In the genomic region with DNA sequence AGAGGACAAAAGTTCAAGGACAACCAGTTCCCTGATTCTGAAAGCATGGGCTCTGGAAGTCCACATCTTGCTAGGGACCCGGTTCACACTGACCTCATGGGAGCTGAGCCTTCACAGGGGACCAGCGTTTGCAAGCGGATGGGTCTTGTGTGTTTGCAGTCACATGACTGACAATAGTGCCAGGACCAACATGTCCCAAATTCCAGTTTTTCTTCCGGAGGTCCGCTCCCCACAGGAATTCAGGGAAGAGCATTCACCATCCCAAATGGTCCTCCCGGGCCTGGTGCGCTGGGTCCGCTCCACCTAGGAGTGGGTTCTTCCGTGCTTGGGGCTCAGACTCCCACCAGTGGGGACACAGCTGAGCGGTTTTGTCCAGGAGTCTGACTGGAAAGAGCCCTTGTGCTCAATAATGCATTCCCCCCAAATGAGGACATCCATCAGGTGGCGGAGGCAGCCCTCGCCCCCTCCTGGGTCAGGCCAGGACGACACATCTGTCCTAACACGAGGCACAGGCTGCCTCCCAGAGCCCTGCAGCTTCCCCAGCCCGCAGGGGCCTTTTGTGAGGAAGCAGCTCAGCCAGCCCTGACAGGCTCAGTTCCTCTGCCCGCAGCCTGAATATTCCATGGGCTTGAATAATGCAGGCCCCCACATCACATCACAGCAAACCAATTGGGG, we compare ENCODE assay signal across 22 cellular contexts.
DNase-seq lines count a peak whose midpoint lies in the region; ATAC-seq, FAIRE-seq and TF ChIP-seq lines count a peak whose summit lies in the region.
"Had no signal": no experiment of that assay in that cellular context is flagged by ENCODE, and none has a peak within 500 bp of the region (broad histone marks: within the 10 kb centered on the region; RNA-seq: fewer than 3 reads in every experiment).

No MANE protein-coding gene starts in this region.

- CTCF ChIA-PET in HepG2 (lab: Yijun Ruan, JAX; ENCODE audit: low intra/inter-chr PET ratio, low total read pairs) = no interaction called here
- CTCF ChIA-PET in H1 (lab: Charles Lee; ENCODE audit: partially characterized antibody) = interaction anchor here (0.8 to 4.2 kb wide), 12 partner anchors 9 to 175 kb away, joined by 3 to 26 read pairs (median 4); no protein-coding TSS in a partner anchor

- H3K27me3 ChIP-seq in HepG2 (ENCODE audit: control insufficient read depth in 1 of 2, insufficient read depth in 2 of 2, low read length in 2 of 2) (0 out of 5 replicates have a peak, but pooled peaks cover 0 to 6% of the 10 kb centered on the region in 2 experiments), right lobe of liver (no peaks in the 10 kb centered on the region), H1 (replicated peaks in 1 of 4; ENCODE audit: control insufficient read depth in 3 of 4, extremely low read depth in 1 of 4, insufficient read depth in 3 of 4, low read length in 3 of 4) (no peaks in the 10 kb centered on the region; a peak in 1 of 7 replicates), neural progenitor cell (no peaks in the 10 kb centered on the region), upper lobe of right lung (no peaks in the 10 kb centered on the region)
- H3K27me3 ChIP-seq: Peyer's patch had no signal

- H3K27me3 Mint-ChIP-seq in neural progenitor cell (ENCODE audit: insufficient read depth, low read depth) = peaks cover 8% of the 10 kb centered on the region
- H3K27me3 Mint-ChIP-seq: CD4-positive, alpha-beta T cell had no signal

- H3K4me2 ChIP-seq in HepG2 (ENCODE audit: low read depth, low read length) = no peak overlapping the region
- no peak overlapping the region for H3K4me2 ChIP-seq in H1 (ENCODE audit: insufficient read depth in 1 of 2, low read depth in 2 of 2, low read length in 2 of 2)
- no peak overlapping the region for H3K4me2 ChIP-seq in neural progenitor cell

- H3K4ac ChIP-seq in H1 (replicated peaks; ENCODE audit: insufficient read length, low read depth, low read length) = no peak overlapping the region

- WGBS in HepG2 (ENCODE audit: low lambda C conversion rate) = 44% methylated on average over 4 of the region's 16 CpGs
- WGBS in right lobe of liver (ENCODE audit: insufficient coverage, low coverage, low lambda C conversion rate, missing lambda C conversion rate) = no CpG with 5 or more reads among the region's 16 CpGs
- WGBS in H1 (ENCODE audit: extremely low coverage in 1 of 2, insufficient coverage in 1 of 2, insufficient read length in 1 of 2, insufficient replicate concordance in 2 of 2, low coverage in 1 of 2, low lambda C conversion rate in 2 of 2, missing lambda C conversion rate in 1 of 2), 2 experiments = 75% methylated on average over 16 of the region's 16 CpGs; no CpG with 5 or more reads in 1 of the 2 experiments

- H2BK15ac ChIP-seq in H1 (ENCODE audit: low read length) = peak overlapping the region; percentile 81; the same call in 1 of the 2 replicates

- H3K4me1 ChIP-seq in HepG2 (ENCODE audit: insufficient read depth, low read length) (no peaks in the 10 kb centered on the region), right lobe of liver (no peaks in the 10 kb centered on the region), H1 (replicated peaks in 1 of 4; ENCODE audit: control insufficient read depth in 3 of 4, insufficient read depth in 4 of 4, low read length in 3 of 4) (peaks cover 0 to 6% (median 2%) of the 10 kb centered on the region in 4 experiments; a peak in 4 of 7 replicates), neural progenitor cell (peaks cover 4% of the 10 kb centered on the region), upper lobe of right lung (no peaks in the 10 kb centered on the region)
- H3K4me1 ChIP-seq: BE2C, Peyer's patch had no signal

- no peak overlapping the region for H2AK5ac ChIP-seq in H1 (ENCODE audit: low read depth, low read length)

- H3K4me3 Mint-ChIP-seq in neural progenitor cell = no peak overlapping the region
- H3K4me3 Mint-ChIP-seq: CD4-positive, alpha-beta T cell had no signal

- H3K27ac ChIP-seq in HepG2 (ENCODE audit: extremely low read length, insufficient read depth, low read length) (no peak overlapping the region), right lobe of liver (no peak overlapping the region), H1 (ENCODE audit: low read depth, low read length) (no peak overlapping the region), neural progenitor cell (no peak overlapping the region), upper lobe of right lung (no peak overlapping the region)
- H3K27ac ChIP-seq: Peyer's patch had no signal

- POLR2A ChIA-PET in HepG2 (lab: Yijun Ruan, JAX) = no interaction called here
- POLR2A ChIA-PET in H1 (lab: Charles Lee; ENCODE audit: partially characterized antibody) = interaction anchor here (1.2 kb wide), 1 partner anchor 11 kb away, joined by 3 read pairs; no protein-coding TSS in a partner anchor

- H3K79me1 ChIP-seq in H1 (ENCODE audit: low read depth, low read length) = no peaks in the 10 kb centered on the region

- H2AFZ ChIP-seq in HepG2 (ENCODE audit: low read length) (no peak overlapping the region), H1 (ENCODE audit: low read length) (no peak overlapping the region), neural progenitor cell (replicated peaks) (peak overlapping the region; percentile 73)

- no peaks in the 10 kb centered on the region for H3K36me3 Mint-ChIP-seq in neural progenitor cell

- TF ChIP-seq RAD21 in HepG2 (CRISPR knock-in tag; IDR thresholded peaks at IDR 0.05) (no peak), H1 (IDR thresholded peaks at IDR 0.05 in 1 of 2, conservative IDR thresholded peaks at IDR 0.05 in 1 of 2; ENCODE audit: low read depth in 2 of 2, low read length in 2 of 2) (peak in 1 of 2 experiments; percentile 25; a peak in 2 of 4 replicates)

- H2BK20ac ChIP-seq in H1 (ENCODE audit: low read length) = peak overlapping the region; percentile 32; the same call in 1 of the 2 replicates

- no peak overlapping the region for H3K56ac ChIP-seq in H1 (replicated peaks; ENCODE audit: insufficient read length, low read depth, low read length)

- peak overlapping the region; percentile 28 for H4K8ac ChIP-seq in H1 (ENCODE audit: extremely low read depth, insufficient read depth, low read length)

- FAIRE-seq in HepG2 (lab: Jason Lieb, UNC) (no peak), H1 (lab: Jason Lieb, UNC) (no peak)
- FAIRE-seq: A204.1, H54 had no signal

- peaks cover 16% of the 10 kb centered on the region for H3K4me1 Mint-ChIP-seq in neural progenitor cell

- no peak overlapping the region for H2BK120ac ChIP-seq in H1 (replicated peaks; ENCODE audit: low read depth, low read length)

- H4K91ac ChIP-seq in H1 (replicated peaks; ENCODE audit: insufficient read length, low read length) = no peak overlapping the region

- TF ChIP-seq POLR2A in HepG2 (IDR thresholded peaks at IDR 0.05; ENCODE audit: insufficient read depth in 1 of 2, low read depth in 2 of 2, low read length in 2 of 2) (no peak), right lobe of liver (IDR thresholded peaks at IDR 0.05) (no peak), H1 (IDR thresholded peaks at IDR 0.05; ENCODE audit: control extremely low read depth in 1 of 2, low read depth in 2 of 2, low read length in 2 of 2) (no peak)

- ATAC-seq in HepG2 (peak; percentile 54), right lobe of liver (no peak), upper lobe of right lung (no peak), GM21717 (IDR thresholded peaks at IDR 0.05; ENCODE audit: unreplicated experiment) (no peak)

- H3K27ac Mint-ChIP-seq in neural progenitor cell = no peak overlapping the region
- H3K27ac Mint-ChIP-seq: CD4-positive, alpha-beta T cell had no signal

- intact Hi-C loops in HepG2 (cut with micrococcal nuclease; ENCODE audit: unreplicated experiment) (no loop called here), right lobe of liver (cut with DNase I) (no loop called here), upper lobe of right lung (cut with DNase I) (no loop called here)

- no peak overlapping the region for H3K4me3 ChIP-seq in HepG2 (replicated peaks in 1 of 3; ENCODE audit: insufficient read depth in 1 of 3, low read depth in 2 of 3, low read length in 3 of 3)
- no peak overlapping the region for H3K4me3 ChIP-seq in right lobe of liver
- H3K4me3 ChIP-seq in H1 (ENCODE audit: extremely low read depth in 1 of 4, insufficient read depth in 2 of 4, low read depth in 3 of 4, low read length in 4 of 4) = no peak overlapping the region
- no peak overlapping the region for H3K4me3 ChIP-seq in neural progenitor cell
- H3K4me3 ChIP-seq in upper lobe of right lung = no peak overlapping the region
- H3K4me3 ChIP-seq: Peyer's patch had no signal

- TF ChIP-seq EP300 in HepG2 (IDR thresholded peaks at IDR 0.05; ENCODE audit: low read depth in 2 of 2, low read length in 2 of 2) (no peak), HepG2 (CRISPR knock-in tag; IDR thresholded peaks at IDR 0.05; ENCODE audit: borderline replicate concordance) (no peak), H1 (IDR thresholded peaks at IDR 0.05; ENCODE audit: borderline replicate concordance in 1 of 2, low read depth in 2 of 2, low read length in 2 of 2) (no peak)

- DNase-seq in HepG2 (ENCODE audit: low spot score) (no peak), right lobe of liver (no peak), H1 (ENCODE audit: low read depth in 1 of 2, low spot score in 2 of 2) (no peak), neural progenitor cell (ENCODE audit: low spot score) (peak; percentile 54), upper lobe of right lung (peak; percentile 41), kidney glomerular epithelial cell (lab: John Stamatoyannopoulos, UW) (no peak)
- no peak for DNase-seq in effector CD8-positive, alpha-beta T cell (lab: John Stamatoyannopoulos, UW)
- DNase-seq: BE2C; Caco-2; CD4-positive, alpha-beta T cell; IMR-90; Karpas-422; NCI-H1092; NCI-H146; NCI-H2029 treated with DMSO at 0.1 percent for 48 hours; NCI-H2171 treated with DMSO at 0.1 percent for 48 hours; NCI-H748 treated with DMSO at 0.1 percent for 48 hours; NK-92 treated with Interleukin-12 subunit alpha and Interleukin-12 subunit beta, amount 100 ng/mL, for 24 hours; Peyer's patch had no signal

- in situ Hi-C loops in HepG2 (cut with HindIII; ENCODE audit: extremely low pct_ligation_motif_present, low pct_unique_long_range_greater_than_20kb) = no loop called here

- H3K36me3 ChIP-seq in HepG2 (replicated peaks in 1 of 2; ENCODE audit: control insufficient read depth in 1 of 2, insufficient read depth in 2 of 2, low read length in 2 of 2) (no peaks in the 10 kb centered on the region), right lobe of liver (no peaks in the 10 kb centered on the region), H1 (ENCODE audit: control insufficient read depth in 2 of 4, insufficient read depth in 4 of 4, low read length in 3 of 4) (no peaks in the 10 kb centered on the region), neural progenitor cell (no peaks in the 10 kb centered on the region), upper lobe of right lung (no peaks in the 10 kb centered on the region)
- H3K36me3 ChIP-seq: BE2C, Peyer's patch had no signal

- H4K20me1 ChIP-seq in HepG2 (ENCODE audit: insufficient read depth, low read length) (no peaks in the 10 kb centered on the region), H1 (replicated peaks in 1 of 2; ENCODE audit: control insufficient read depth in 1 of 2, insufficient read depth in 2 of 2, low read length in 2 of 2) (no peaks in the 10 kb centered on the region), neural progenitor cell (ENCODE audit: low read depth) (no peaks in the 10 kb centered on the region)

- no peak overlapping the region for H3K18ac ChIP-seq in H1 (ENCODE audit: extremely low read depth, low read length)

- no peak overlapping the region for H4K5ac ChIP-seq in H1 (ENCODE audit: insufficient read length, low read depth, low read length)

- no TSS peak for BruUV-seq in HepG2 (replicated peaks; lab: Mats Ljungman, UMichigan)

- H3K79me2 ChIP-seq in HepG2 (ENCODE audit: insufficient read depth, low read length) = no peaks in the 10 kb centered on the region
- H3K79me2 ChIP-seq in H1 (ENCODE audit: control insufficient read depth in 1 of 2, insufficient read depth in 2 of 2, low read length in 2 of 2) = no peaks in the 10 kb centered on the region
- no peaks in the 10 kb centered on the region for H3K79me2 ChIP-seq in neural progenitor cell (ENCODE audit: low read depth)

- H3F3A ChIP-seq in neural progenitor cell (ENCODE audit: low read depth) = no peaks in the 10 kb centered on the region

- H3K9ac ChIP-seq in HepG2 (ENCODE audit: insufficient read depth, low read depth, low read length) (no peak overlapping the region), H1 (replicated peaks in 1 of 4; ENCODE audit: extremely low read depth in 1 of 4, low read depth in 3 of 4, low read length in 3 of 4) (no peak overlapping the region), neural progenitor cell (no peak overlapping the region)

- H3K9me3 ChIP-seq in HepG2 (ENCODE audit: low read length) (no peaks in the 10 kb centered on the region), right lobe of liver (no peaks in the 10 kb centered on the region), H1 (ENCODE audit: insufficient read depth in 2 of 2, low read depth in 1 of 2, low read length in 1 of 2) (no peaks in the 10 kb centered on the region), neural progenitor cell (ENCODE audit: low read depth) (no peaks in the 10 kb centered on the region), upper lobe of right lung (no peaks in the 10 kb centered on the region)
- H3K9me3 ChIP-seq: BE2C, Caco-2, Peyer's patch had no signal

- TF ChIP-seq CTCF in HepG2 (CRISPR knock-in tag; IDR thresholded peaks at IDR 0.05) (no peak), right lobe of liver (IDR thresholded peaks at IDR 0.05) (no peak), H1 (IDR thresholded peaks at IDR 0.05; ENCODE audit: control extremely low read depth in 1 of 3, insufficient read depth in 1 of 3, low read depth in 1 of 3, low read length in 3 of 3) (peak in 2 of 3 experiments; percentile 8 to 25; a peak in 2 of 4 replicates), neural progenitor cell (IDR thresholded peaks at IDR 0.05) (no peak), upper lobe of right lung (IDR thresholded peaks at IDR 0.05) (no peak)

- peak overlapping the region; percentile 56; the same call in 1 of the 2 replicates for H2BK5ac ChIP-seq in H1 (ENCODE audit: low read depth, low read length)

- no peak overlapping the region for H3K14ac ChIP-seq in H1 (ENCODE audit: insufficient read length)

- peaks cover 2% of the 10 kb centered on the region for H3K9me3 Mint-ChIP-seq in neural progenitor cell
- H3K9me3 Mint-ChIP-seq: CD4-positive, alpha-beta T cell had no signal

- no peak overlapping the region for H2BK12ac ChIP-seq in H1 (ENCODE audit: low read depth, low read length)

- H3K23me2 ChIP-seq in H1 (ENCODE audit: low read depth, low read length) = no peaks in the 10 kb centered on the region

- H3K23ac ChIP-seq in H1 (ENCODE audit: insufficient read length) = no peak overlapping the region

Comparison
In these comparisons a context has a peak if more than half of its experiments do, and no peak if none do; other contexts are left out.
1. DNase-seq: peak in neural progenitor cell (single experiment) and upper lobe of right lung (single experiment); none in HepG2 (single experiment), right lobe of liver (0 of 3), H1 (0 of 2), kidney glomerular epithelial cell (single experiment) and effector CD8-positive, alpha-beta T cell (single experiment).
2. CTCF ChIP-seq: peak in H1 (2 of 3); none in HepG2 (single experiment), right lobe of liver (0 of 4), neural progenitor cell (single experiment) and upper lobe of right lung (single experiment).